1 cellular context compared by ENCODE assay signal in the genomic region with DNA sequence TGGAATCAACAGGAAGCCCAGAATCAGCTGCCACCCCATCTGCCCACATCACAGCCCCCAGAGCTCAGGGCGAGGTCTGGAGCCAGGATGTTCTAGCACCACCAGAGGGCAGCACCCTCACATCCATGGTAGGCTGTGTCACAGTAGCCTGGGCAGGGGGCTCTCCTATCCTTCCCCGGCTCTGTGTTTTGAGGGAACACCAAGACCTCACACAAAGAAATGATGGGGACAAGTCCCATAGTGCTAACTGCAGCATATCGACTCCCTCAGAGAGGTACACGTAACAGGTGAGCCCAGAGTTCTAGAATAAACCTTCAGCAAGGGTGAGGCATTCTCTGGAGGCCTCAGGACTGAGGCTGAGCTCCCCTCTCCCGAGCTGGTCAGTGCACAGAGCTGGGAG.
A peak's percentile ranks its signal among the peaks of the same experiment; 100 is the strongest.
TF ChIP-seq lines count a peak whose summit lies in the region.

No MANE protein-coding gene starts in this region.

TF ChIP-seq in HepG2, 621 proteins besides CTCF, POLR2A, EP300 and RAD21 (continues in another document):
- TF ChIP-seq, protein P1, sequence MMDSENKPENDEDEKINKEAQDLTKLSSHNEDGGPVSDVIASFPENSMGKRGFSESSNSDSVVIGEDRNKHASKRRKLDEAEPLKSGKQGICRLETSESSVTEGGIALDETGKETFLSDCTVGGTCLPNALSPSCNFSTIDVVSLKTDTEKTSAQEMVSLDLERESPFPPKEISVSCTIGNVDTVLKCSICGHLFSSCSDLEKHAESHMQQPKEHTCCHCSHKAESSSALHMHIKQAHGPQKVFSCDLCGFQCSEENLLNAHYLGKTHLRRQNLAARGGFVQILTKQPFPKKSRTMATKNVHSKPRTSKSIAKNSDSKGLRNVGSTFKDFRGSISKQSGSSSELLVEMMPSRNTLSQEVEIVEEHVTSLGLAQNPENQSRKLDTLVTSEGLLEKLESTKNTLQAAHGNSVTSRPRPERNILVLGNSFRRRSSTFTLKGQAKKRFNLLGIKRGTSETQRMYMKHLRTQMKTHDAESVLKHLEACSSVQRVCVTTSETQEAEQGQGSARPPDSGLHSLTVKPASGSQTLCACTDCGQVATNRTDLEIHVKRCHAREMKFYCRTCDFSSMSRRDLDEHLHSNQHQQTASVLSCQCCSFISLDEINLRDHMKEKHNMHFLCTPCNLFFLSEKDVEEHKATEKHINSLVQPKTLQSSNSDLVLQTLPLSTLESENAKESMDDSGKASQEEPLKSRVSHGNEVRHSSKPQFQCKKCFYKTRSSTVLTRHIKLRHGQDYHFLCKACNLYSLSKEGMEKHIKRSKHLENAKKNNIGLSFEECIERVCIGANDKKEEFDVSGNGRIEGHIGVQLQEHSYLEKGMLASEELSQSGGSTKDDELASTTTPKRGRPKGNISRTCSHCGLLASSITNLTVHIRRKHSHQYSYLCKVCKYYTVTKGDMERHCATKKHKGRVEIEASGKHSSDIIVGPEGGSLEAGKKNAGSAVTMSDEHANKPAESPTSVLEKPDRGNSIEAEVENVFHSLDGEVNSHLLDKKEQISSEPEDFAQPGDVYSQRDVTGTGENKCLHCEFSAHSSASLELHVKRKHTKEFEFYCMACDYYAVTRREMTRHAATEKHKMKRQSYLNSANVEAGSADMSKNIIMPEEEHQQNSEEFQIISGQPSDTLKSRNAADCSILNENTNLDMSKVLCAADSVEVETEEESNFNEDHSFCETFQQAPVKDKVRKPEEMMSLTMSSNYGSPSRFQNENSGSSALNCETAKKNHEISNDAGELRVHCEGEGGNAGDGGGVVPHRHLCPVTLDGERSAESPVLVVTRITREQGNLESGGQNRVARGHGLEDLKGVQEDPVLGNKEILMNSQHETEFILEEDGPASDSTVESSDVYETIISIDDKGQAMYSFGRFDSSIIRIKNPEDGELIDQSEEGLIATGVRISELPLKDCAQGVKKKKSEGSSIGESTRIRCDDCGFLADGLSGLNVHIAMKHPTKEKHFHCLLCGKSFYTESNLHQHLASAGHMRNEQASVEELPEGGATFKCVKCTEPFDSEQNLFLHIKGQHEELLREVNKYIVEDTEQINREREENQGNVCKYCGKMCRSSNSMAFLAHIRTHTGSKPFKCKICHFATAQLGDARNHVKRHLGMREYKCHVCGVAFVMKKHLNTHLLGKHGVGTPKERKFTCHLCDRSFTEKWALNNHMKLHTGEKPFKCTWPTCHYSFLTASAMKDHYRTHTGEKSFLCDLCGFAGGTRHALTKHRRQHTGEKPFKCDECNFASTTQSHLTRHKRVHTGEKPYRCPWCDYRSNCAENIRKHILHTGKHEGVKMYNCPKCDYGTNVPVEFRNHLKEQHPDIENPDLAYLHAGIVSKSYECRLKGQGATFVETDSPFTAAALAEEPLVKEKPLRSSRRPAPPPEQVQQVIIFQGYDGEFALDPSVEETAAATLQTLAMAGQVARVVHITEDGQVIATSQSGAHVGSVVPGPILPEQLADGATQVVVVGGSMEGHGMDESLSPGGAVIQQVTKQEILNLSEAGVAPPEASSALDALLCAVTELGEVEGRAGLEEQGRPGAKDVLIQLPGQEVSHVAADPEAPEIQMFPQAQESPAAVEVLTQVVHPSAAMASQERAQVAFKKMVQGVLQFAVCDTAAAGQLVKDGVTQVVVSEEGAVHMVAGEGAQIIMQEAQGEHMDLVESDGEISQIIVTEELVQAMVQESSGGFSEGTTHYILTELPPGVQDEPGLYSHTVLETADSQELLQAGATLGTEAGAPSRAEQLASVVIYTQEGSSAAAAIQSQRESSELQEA (CRISPR knock-in tag; IDR thresholded peaks at IDR 0.05; ENCODE audit: not compliant biosample characterization): no peak
- TF ChIP-seq GATA4 (IDR thresholded peaks at IDR 0.05; ENCODE audit: borderline replicate concordance, low read depth): no peak
- peak; percentile 78 for TF ChIP-seq SMC3 (IDR thresholded peaks at IDR 0.05; ENCODE audit: low read length)
- TF ChIP-seq STAG1 (CRISPR knock-in tag; IDR thresholded peaks at IDR 0.05): peak; percentile 92
- TF ChIP-seq, protein P2, sequence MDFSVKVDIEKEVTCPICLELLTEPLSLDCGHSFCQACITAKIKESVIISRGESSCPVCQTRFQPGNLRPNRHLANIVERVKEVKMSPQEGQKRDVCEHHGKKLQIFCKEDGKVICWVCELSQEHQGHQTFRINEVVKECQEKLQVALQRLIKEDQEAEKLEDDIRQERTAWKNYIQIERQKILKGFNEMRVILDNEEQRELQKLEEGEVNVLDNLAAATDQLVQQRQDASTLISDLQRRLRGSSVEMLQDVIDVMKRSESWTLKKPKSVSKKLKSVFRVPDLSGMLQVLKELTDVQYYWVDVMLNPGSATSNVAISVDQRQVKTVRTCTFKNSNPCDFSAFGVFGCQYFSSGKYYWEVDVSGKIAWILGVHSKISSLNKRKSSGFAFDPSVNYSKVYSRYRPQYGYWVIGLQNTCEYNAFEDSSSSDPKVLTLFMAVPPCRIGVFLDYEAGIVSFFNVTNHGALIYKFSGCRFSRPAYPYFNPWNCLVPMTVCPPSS (IDR thresholded peaks at IDR 0.05): no peak
- TF ChIP-seq, protein P3, sequence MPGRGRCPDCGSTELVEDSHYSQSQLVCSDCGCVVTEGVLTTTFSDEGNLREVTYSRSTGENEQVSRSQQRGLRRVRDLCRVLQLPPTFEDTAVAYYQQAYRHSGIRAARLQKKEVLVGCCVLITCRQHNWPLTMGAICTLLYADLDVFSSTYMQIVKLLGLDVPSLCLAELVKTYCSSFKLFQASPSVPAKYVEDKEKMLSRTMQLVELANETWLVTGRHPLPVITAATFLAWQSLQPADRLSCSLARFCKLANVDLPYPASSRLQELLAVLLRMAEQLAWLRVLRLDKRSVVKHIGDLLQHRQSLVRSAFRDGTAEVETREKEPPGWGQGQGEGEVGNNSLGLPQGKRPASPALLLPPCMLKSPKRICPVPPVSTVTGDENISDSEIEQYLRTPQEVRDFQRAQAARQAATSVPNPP (CRISPR knock-in tag; IDR thresholded peaks at IDR 0.05): no peak
- TF ChIP-seq ZNF160 (CRISPR knock-in tag; IDR thresholded peaks at IDR 0.05): no peak
- TF ChIP-seq PLRG1 (conservative IDR thresholded peaks at IDR 0.05): no peak
- TF ChIP-seq KAT8 (CRISPR knock-in tag; IDR thresholded peaks at IDR 0.05): no peak
- TF ChIP-seq POLR2AphosphoS2 (IDR thresholded peaks at IDR 0.05; ENCODE audit: low read depth, low read length): no peak
- no peak for TF ChIP-seq ZNF570 (CRISPR knock-in tag; IDR thresholded peaks at IDR 0.05; ENCODE audit: borderline replicate concordance)
- peak; percentile 31 for TF ChIP-seq XRCC5 (optimal IDR thresholded peaks at IDR 0.05; ENCODE audit: low read length)
- no peak for TF ChIP-seq ZNF83 (CRISPR knock-in tag; IDR thresholded peaks at IDR 0.05; ENCODE audit: borderline replicate concordance)
- no peak for TF ChIP-seq ZNF713 (CRISPR knock-in tag; IDR thresholded peaks at IDR 0.05)
- TF ChIP-seq, protein P4, sequence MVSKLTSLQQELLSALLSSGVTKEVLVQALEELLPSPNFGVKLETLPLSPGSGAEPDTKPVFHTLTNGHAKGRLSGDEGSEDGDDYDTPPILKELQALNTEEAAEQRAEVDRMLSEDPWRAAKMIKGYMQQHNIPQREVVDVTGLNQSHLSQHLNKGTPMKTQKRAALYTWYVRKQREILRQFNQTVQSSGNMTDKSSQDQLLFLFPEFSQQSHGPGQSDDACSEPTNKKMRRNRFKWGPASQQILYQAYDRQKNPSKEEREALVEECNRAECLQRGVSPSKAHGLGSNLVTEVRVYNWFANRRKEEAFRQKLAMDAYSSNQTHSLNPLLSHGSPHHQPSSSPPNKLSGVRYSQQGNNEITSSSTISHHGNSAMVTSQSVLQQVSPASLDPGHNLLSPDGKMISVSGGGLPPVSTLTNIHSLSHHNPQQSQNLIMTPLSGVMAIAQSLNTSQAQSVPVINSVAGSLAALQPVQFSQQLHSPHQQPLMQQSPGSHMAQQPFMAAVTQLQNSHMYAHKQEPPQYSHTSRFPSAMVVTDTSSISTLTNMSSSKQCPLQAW (CRISPR knock-in tag; IDR thresholded peaks at IDR 0.05): peak; percentile 31; the same call in 1 of the 2 replicates
- TF ChIP-seq HES4 (CRISPR knock-in tag; IDR thresholded peaks at IDR 0.05; ENCODE audit: borderline replicate concordance): no peak
- TF ChIP-seq MTA1 (CRISPR knock-in tag; IDR thresholded peaks at IDR 0.05; ENCODE audit: borderline replicate concordance): no peak
- TF ChIP-seq ELK4 (CRISPR knock-in tag; IDR thresholded peaks at IDR 0.05; ENCODE audit: borderline replicate concordance): no peak
- TF ChIP-seq NFIC (IDR thresholded peaks at IDR 0.05; ENCODE audit: low read length): no peak
- no peak for TF ChIP-seq ZNF205 (CRISPR knock-in tag; IDR thresholded peaks at IDR 0.05)
- no peak for TF ChIP-seq HDAC6 (IDR thresholded peaks at IDR 0.05; ENCODE audit: low read depth, low read length)
- no peak for TF ChIP-seq ARID3A (IDR thresholded peaks at IDR 0.05; ENCODE audit: low read depth, low read length)
- TF ChIP-seq, protein P5, sequence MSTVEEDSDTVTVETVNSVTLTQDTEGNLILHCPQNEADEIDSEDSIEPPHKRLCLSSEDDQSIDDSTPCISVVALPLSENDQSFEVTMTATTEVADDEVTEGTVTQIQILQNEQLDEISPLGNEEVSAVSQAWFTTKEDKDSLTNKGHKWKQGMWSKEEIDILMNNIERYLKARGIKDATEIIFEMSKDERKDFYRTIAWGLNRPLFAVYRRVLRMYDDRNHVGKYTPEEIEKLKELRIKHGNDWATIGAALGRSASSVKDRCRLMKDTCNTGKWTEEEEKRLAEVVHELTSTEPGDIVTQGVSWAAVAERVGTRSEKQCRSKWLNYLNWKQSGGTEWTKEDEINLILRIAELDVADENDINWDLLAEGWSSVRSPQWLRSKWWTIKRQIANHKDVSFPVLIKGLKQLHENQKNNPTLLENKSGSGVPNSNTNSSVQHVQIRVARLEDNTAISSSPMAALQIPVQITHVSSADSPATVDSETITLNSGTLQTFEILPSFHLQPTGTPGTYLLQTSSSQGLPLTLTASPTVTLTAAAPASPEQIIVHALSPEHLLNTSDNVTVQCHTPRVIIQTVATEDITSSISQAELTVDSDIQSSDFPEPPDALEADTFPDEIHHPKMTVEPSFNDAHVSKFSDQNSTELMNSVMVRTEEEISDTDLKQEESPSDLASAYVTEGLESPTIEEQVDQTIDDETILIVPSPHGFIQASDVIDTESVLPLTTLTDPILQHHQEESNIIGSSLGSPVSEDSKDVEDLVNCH (CRISPR knock-in tag; IDR thresholded peaks at IDR 0.05): no peak
- TF ChIP-seq, protein P6, sequence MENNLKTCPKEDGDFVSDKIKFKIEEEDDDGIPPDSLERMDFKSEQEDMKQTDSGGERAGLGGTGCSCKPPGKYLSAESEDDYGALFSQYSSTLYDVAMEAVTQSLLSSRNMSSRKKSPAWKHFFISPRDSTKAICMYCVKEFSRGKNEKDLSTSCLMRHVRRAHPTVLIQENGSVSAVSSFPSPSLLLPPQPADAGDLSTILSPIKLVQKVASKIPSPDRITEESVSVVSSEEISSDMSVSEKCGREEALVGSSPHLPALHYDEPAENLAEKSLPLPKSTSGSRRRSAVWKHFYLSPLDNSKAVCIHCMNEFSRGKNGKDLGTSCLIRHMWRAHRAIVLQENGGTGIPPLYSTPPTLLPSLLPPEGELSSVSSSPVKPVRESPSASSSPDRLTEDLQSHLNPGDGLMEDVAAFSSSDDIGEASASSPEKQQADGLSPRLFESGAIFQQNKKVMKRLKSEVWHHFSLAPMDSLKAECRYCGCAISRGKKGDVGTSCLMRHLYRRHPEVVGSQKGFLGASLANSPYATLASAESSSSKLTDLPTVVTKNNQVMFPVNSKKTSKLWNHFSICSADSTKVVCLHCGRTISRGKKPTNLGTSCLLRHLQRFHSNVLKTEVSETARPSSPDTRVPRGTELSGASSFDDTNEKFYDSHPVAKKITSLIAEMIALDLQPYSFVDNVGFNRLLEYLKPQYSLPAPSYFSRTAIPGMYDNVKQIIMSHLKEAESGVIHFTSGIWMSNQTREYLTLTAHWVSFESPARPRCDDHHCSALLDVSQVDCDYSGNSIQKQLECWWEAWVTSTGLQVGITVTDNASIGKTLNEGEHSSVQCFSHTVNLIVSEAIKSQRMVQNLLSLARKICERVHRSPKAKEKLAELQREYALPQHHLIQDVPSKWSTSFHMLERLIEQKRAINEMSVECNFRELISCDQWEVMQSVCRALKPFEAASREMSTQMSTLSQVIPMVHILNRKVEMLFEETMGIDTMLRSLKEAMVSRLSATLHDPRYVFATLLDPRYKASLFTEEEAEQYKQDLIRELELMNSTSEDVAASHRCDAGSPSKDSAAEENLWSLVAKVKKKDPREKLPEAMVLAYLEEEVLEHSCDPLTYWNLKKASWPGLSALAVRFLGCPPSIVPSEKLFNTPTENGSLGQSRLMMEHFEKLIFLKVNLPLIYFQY (CRISPR knock-in tag; IDR thresholded peaks at IDR 0.05; ENCODE audit: borderline replicate concordance): no peak
- TF ChIP-seq, protein P7, sequence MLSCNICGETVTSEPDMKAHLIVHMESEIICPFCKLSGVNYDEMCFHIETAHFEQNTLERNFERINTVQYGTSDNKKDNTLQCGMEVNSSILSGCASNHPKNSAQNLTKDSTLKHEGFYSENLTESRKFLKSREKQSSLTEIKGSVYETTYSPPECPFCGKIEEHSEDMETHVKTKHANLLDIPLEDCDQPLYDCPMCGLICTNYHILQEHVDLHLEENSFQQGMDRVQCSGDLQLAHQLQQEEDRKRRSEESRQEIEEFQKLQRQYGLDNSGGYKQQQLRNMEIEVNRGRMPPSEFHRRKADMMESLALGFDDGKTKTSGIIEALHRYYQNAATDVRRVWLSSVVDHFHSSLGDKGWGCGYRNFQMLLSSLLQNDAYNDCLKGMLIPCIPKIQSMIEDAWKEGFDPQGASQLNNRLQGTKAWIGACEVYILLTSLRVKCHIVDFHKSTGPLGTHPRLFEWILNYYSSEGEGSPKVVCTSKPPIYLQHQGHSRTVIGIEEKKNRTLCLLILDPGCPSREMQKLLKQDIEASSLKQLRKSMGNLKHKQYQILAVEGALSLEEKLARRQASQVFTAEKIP (CRISPR knock-in tag; IDR thresholded peaks at IDR 0.05; ENCODE audit: borderline replicate concordance): no peak
- no peak for TF ChIP-seq NR1H2 (CRISPR knock-in tag; IDR thresholded peaks at IDR 0.05; ENCODE audit: borderline replicate concordance, low read depth)
- TF ChIP-seq ZNF17 (CRISPR knock-in tag; IDR thresholded peaks at IDR 0.05): no peak
- TF ChIP-seq SRSF1 (optimal IDR thresholded peaks at IDR 0.05; ENCODE audit: low read depth, low read length): no peak
- no peak for TF ChIP-seq MEF2D (CRISPR knock-in tag; IDR thresholded peaks at IDR 0.05)
- TF ChIP-seq ARNT (IDR thresholded peaks at IDR 0.05): no peak
